1 cellular context compared by ENCODE assay signal in the genomic region with DNA sequence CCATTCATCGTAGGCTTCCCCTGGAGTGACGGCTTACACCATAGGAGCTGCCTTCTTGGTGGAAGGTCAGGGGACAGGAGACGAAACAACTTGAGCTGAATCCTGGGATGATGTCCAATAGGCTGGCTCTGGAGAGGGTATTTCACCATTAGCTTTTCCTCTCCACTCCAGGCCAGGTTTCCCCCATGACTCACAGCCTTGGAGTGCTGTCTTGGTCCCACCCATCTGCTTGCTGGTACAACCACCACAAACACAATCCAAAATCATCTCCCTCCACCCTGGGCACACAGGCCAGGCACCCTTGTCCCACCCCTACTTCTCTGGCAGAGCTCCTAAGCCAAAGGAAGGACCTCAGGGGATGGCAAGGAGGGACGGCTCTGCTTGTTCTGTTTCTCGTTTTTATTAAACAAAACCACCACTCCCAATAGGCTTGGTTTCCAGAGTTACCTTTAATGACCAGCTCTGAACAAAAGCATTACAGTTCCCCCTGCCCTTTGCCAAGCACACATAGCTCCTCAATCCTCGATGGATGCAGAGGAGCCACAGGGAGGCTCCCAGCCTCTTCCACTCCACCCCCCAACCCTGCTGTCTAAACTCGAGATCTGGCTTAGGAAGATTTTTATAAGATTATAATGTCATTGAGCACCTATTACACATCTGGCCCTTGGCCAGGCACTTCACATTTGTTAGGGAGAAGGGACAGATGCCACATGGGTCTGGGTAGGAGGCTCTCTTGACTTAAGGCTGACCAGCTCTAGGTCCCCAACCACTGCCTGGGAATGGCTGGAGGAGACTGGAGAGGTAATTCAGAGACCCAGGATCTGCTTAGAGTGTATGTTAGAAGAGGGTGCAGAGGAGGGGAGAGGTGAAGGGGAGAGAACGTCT.
TF ChIP-seq lines count a peak whose summit lies in the region.

No MANE protein-coding gene starts in this region.

TF ChIP-seq in GM23338, 12 proteins besides CTCF, POLR2A, EP300 and RAD21 (continued from another document):
- TF ChIP-seq, protein P1, sequence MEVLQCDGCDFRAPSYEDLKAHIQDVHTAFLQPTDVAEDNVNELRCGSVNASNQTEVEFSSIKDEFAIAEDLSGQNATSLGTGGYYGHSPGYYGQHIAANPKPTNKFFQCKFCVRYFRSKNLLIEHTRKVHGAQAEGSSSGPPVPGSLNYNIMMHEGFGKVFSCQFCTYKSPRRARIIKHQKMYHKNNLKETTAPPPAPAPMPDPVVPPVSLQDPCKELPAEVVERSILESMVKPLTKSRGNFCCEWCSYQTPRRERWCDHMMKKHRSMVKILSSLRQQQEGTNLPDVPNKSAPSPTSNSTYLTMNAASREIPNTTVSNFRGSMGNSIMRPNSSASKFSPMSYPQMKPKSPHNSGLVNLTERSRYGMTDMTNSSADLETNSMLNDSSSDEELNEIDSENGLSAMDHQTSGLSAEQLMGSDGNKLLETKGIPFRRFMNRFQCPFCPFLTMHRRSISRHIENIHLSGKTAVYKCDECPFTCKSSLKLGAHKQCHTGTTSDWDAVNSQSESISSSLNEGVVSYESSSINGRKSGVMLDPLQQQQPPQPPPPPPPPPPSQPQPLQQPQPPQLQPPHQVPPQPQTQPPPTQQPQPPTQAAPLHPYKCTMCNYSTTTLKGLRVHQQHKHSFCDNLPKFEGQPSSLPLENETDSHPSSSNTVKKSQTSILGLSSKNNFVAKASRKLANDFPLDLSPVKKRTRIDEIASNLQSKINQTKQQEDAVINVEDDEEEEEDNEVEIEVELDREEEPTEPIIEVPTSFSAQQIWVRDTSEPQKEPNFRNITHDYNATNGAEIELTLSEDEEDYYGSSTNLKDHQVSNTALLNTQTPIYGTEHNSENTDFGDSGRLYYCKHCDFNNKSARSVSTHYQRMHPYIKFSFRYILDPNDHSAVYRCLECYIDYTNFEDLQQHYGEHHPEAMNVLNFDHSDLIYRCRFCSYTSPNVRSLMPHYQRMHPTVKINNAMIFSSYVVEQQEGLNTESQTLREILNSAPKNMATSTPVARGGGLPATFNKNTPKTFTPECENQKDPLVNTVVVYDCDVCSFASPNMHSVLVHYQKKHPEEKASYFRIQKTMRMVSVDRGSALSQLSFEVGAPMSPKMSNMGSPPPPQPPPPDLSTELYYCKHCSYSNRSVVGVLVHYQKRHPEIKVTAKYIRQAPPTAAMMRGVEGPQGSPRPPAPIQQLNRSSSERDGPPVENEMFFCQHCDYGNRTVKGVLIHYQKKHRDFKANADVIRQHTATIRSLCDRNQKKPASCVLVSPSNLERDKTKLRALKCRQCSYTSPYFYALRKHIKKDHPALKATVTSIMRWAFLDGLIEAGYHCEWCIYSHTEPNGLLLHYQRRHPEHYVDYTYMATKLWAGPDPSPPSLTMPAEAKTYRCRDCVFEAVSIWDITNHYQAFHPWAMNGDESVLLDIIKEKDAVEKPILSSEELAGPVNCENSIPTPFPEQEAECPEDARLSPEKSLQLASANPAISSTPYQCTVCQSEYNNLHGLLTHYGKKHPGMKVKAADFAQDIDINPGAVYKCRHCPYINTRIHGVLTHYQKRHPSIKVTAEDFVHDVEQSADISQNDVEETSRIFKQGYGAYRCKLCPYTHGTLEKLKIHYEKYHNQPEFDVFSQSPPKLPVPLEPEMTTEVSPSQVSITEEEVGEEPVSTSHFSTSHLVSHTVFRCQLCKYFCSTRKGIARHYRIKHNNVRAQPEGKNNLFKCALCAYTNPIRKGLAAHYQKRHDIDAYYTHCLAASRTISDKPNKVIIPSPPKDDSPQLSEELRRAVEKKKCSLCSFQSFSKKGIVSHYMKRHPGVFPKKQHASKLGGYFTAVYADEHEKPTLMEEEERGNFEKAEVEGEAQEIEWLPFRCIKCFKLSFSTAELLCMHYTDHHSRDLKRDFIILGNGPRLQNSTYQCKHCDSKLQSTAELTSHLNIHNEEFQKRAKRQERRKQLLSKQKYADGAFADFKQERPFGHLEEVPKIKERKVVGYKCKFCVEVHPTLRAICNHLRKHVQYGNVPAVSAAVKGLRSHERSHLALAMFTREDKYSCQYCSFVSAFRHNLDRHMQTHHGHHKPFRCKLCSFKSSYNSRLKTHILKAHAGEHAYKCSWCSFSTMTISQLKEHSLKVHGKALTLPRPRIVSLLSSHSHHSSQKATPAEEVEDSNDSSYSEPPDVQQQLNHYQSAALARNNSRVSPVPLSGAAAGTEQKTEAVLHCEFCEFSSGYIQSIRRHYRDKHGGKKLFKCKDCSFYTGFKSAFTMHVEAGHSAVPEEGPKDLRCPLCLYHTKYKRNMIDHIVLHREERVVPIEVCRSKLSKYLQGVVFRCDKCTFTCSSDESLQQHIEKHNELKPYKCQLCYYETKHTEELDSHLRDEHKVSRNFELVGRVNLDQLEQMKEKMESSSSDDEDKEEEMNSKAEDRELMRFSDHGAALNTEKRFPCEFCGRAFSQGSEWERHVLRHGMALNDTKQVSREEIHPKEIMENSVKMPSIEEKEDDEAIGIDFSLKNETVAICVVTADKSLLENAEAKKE (CRISPR knock-in tag; IDR thresholded peaks at IDR 0.05) = no peak
- no peak for TF ChIP-seq ZNF331 (CRISPR knock-in tag; IDR thresholded peaks at IDR 0.05; ENCODE audit: low read depth)
